3 cellular contexts compared by ENCODE assay signal in the genomic region with DNA sequence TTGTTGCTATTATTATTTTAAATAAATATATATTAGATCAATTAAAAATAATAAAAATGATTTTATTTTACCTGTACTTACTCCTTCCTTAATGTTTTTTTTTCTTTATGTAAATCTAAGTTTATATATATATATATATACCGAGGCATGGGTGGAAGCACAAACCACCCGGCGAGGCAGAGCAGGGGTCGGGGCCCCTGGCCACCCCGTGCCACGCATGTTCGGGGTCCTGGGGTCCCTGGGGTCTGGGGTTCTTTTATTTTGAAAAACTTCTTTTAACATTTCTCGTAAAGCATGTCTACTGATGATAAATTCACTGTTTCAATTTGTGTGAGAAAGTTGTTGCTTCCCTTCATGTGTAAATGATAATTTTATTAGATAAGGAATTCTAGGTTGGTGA.
"Had no signal": no experiment of that assay in that cellular context is flagged by ENCODE, and none has a peak within 500 bp of the region (broad histone marks: within the 10 kb centered on the region; RNA-seq: fewer than 3 reads in every experiment).

No MANE protein-coding gene starts in this region.

- H3K4me3 ChIP-seq: GM12878 had no signal

- ATAC-seq: GM12878 had no signal

- DNase-seq: GDM1, GF-D8 had no signal
